In genomic region chr10:72337722-72338121, GRCh38 we compare ENCODE assay signal across 19 cellular contexts. TPM values are rescaled to one million over a fixed set of nuclear protein-coding genes. Genes with fewer than 3 reads are reported as not detected.
DNase-seq lines count a peak whose midpoint lies in the region; ATAC-seq and TF ChIP-seq lines count a peak whose summit lies in the region.
"Had no signal": no experiment of that assay in that cellular context is flagged by ENCODE, and none has a peak within 500 bp of the region (broad histone marks: within the 10 kb centered on the region; RNA-seq: fewer than 3 reads in every experiment).

No MANE protein-coding gene starts in this region.

- H3K27ac ChIP-seq in CD4-positive, CD25-positive, alpha-beta regulatory T cell (ENCODE audit: insufficient read depth, low read length, poor library complexity, severe bottlenecking), result no peak overlapping the region
- H3K27ac ChIP-seq in neutrophil, result peak overlapping the region; percentile 81
- H3K27ac ChIP-seq: GM23248 had no signal

- peaks cover 61% of the 10 kb centered on the region for H3K4me1 Mint-ChIP-seq in activated T-cell treated with anti-CD3 and anti-CD28 coated beads, Interleukin-2, amount 50 U/mL, for 24 hours (ENCODE audit: low read depth)
- peaks cover 9 to 54% (median 30%) of the 10 kb centered on the region in 4 donors for H3K4me1 Mint-ChIP-seq in CD4-positive, CD25-positive, alpha-beta regulatory T cell
- peaks cover 16% of the 10 kb centered on the region for H3K4me1 Mint-ChIP-seq in activated T-helper 17 cell treated with anti-CD3 and anti-CD28 coated beads, Interleukin-2, amount 50 U/mL, for 72 hours
- peaks cover 7% of the 10 kb centered on the region for H3K4me1 Mint-ChIP-seq in progenitor cell of endocrine pancreas (ENCODE audit: low read depth)

- no peak overlapping the region for H3K4me3 ChIP-seq in CD4-positive, CD25-positive, alpha-beta regulatory T cell (ENCODE audit: low read depth, low read length)
- H3K4me3 ChIP-seq in neutrophil (ENCODE audit: low read depth in 1 of 2, low read length in 1 of 2), result no peak overlapping the region
- H3K4me3 ChIP-seq: ascending aorta, esophagus muscularis mucosa, GM23248, thyroid gland had no signal

- H3K9me3 ChIP-seq in CD4-positive, CD25-positive, alpha-beta regulatory T cell (ENCODE audit: control insufficient read depth in 2 of 2, low read length in 2 of 2), result no peaks in the 10 kb centered on the region
- H3K9me3 ChIP-seq in neutrophil, result no peaks in the 10 kb centered on the region
- H3K9me3 ChIP-seq: ascending aorta, esophagus muscularis mucosa, thyroid gland had no signal

- ATAC-seq in CD4-positive, CD25-positive, alpha-beta regulatory T cell (ENCODE audit: low read depth in 2 of 2), result no peak
- ATAC-seq in activated T-helper 17 cell treated with anti-CD3 and anti-CD28 coated beads, Interleukin-2, amount 50 U/mL, for 72 hours (replicated peaks), result no peak
- ATAC-seq: stimulated activated naive CD8-positive, alpha-beta T cell treated with anti-CD3 and anti-CD28 coated beads, Interleukin-15, amount 100 ng/mL, for 72 hours had no signal

- H3K36me3 ChIP-seq in CD4-positive, CD25-positive, alpha-beta regulatory T cell (ENCODE audit: control insufficient read depth, insufficient read depth, low read length), result peaks cover 14% of the 10 kb centered on the region
- H3K36me3 ChIP-seq in neutrophil, result peaks cover 82% of the 10 kb centered on the region

- no peaks in the 10 kb centered on the region for H3K9me3 Mint-ChIP-seq in activated T-cell treated with anti-CD3 and anti-CD28 coated beads, Interleukin-2, amount 50 U/mL, for 24 hours
- no peaks in the 10 kb centered on the region for H3K9me3 Mint-ChIP-seq in CD4-positive, CD25-positive, alpha-beta regulatory T cell
- no peaks in the 10 kb centered on the region for H3K9me3 Mint-ChIP-seq in activated T-helper 17 cell treated with anti-CD3 and anti-CD28 coated beads, Interleukin-2, amount 50 U/mL, for 72 hours
- H3K9me3 Mint-ChIP-seq in progenitor cell of endocrine pancreas (ENCODE audit: low read depth), result no peaks in the 10 kb centered on the region
- H3K9me3 Mint-ChIP-seq: activated naive CD4-positive, alpha-beta T cell treated with anti-CD3 and anti-CD28 coated beads, Interleukin-2, amount 50 U/mL, for 72 hours; activated T-helper 1 cell treated with anti-CD3 and anti-CD28 coated beads, Interleukin-12 subunit alpha, Interleukin-12 subunit beta, Interleukin-2, Interleukin-4 antibody, amounts not matched to agents 30 ng/mL and 10 ng/mL and 1 ng/mL, durations not matched to agents 14 hours and 24 hours and 36 hours; stimulated activated naive CD8-positive, alpha-beta T cell treated with anti-CD3 and anti-CD28 coated beads, Interleukin-15, amount 100 ng/mL, for 72 hours; T-helper 2 cell treated with Interferon-gamma antibody and Interleukin-4, amounts not matched to agents 5 μg/mL and 100 μg/mL, for 36 hours had no signal

- H3K36me3 Mint-ChIP-seq in activated T-cell treated with anti-CD3 and anti-CD28 coated beads, Interleukin-2, amount 50 U/mL, for 24 hours (ENCODE audit: low read depth), result peaks cover 93% of the 10 kb centered on the region
- H3K36me3 Mint-ChIP-seq in CD4-positive, CD25-positive, alpha-beta regulatory T cell, result peaks cover 8% of the 10 kb centered on the region
- peaks cover 91% of the 10 kb centered on the region for H3K36me3 Mint-ChIP-seq in activated T-helper 17 cell treated with anti-CD3 and anti-CD28 coated beads, Interleukin-2, amount 50 U/mL, for 72 hours (ENCODE audit: low read depth)
- peaks cover 23% of the 10 kb centered on the region for H3K36me3 Mint-ChIP-seq in progenitor cell of endocrine pancreas (ENCODE audit: insufficient read depth)

- TF ChIP-seq CTCF in neutrophil (IDR thresholded peaks at IDR 0.05) (no peak), progenitor cell of endocrine pancreas (IDR thresholded peaks at IDR 0.05; ENCODE audit: unreplicated experiment) (no peak)

- no peak overlapping the region for H3K4me3 Mint-ChIP-seq in activated T-cell treated with anti-CD3 and anti-CD28 coated beads, Interleukin-2, amount 50 U/mL, for 24 hours
- H3K4me3 Mint-ChIP-seq in CD4-positive, CD25-positive, alpha-beta regulatory T cell, result peak overlapping the region in 2 of 4 donors; percentile 10 to 32
- peak overlapping the region; percentile 88 for H3K4me3 Mint-ChIP-seq in activated T-helper 17 cell treated with anti-CD3 and anti-CD28 coated beads, Interleukin-2, amount 50 U/mL, for 72 hours
- no peak overlapping the region for H3K4me3 Mint-ChIP-seq in progenitor cell of endocrine pancreas (ENCODE audit: low read depth)

- H3K27ac Mint-ChIP-seq in activated T-cell treated with anti-CD3 and anti-CD28 coated beads, Interleukin-2, amount 50 U/mL, for 24 hours, result peak overlapping the region; percentile 57
- peak overlapping the region in 2 of 3 donors; percentile 35 to 52 for H3K27ac Mint-ChIP-seq in CD4-positive, CD25-positive, alpha-beta regulatory T cell
- no peak overlapping the region for H3K27ac Mint-ChIP-seq in activated T-helper 17 cell treated with anti-CD3 and anti-CD28 coated beads, Interleukin-2, amount 50 U/mL, for 72 hours
- H3K27ac Mint-ChIP-seq in progenitor cell of endocrine pancreas, result no peak overlapping the region
- H3K27ac Mint-ChIP-seq: T-helper 2 cell treated with Interferon-gamma antibody and Interleukin-4, amounts not matched to agents 5 μg/mL and 100 μg/mL, for 36 hours had no signal

- H3K27me3 ChIP-seq in CD4-positive, CD25-positive, alpha-beta regulatory T cell (ENCODE audit: control insufficient read depth, insufficient read depth, low read length), result no peaks in the 10 kb centered on the region
- no peaks in the 10 kb centered on the region for H3K27me3 ChIP-seq in neutrophil
- H3K27me3 ChIP-seq: ascending aorta, esophagus muscularis mucosa, thyroid gland had no signal

- H3K4me1 ChIP-seq in CD4-positive, CD25-positive, alpha-beta regulatory T cell (ENCODE audit: control insufficient read depth, insufficient read depth, low read length, poor library complexity, severe bottlenecking), result peaks cover 51% of the 10 kb centered on the region
- H3K4me1 ChIP-seq in neutrophil (ENCODE audit: control insufficient read depth in 1 of 2, insufficient read depth in 1 of 2, low read depth in 1 of 2, low read length in 1 of 2), result peaks cover 42 to 45% of the 10 kb centered on the region in 2 experiments

- no peaks in the 10 kb centered on the region for H3K27me3 Mint-ChIP-seq in activated T-cell treated with anti-CD3 and anti-CD28 coated beads, Interleukin-2, amount 50 U/mL, for 24 hours
- H3K27me3 Mint-ChIP-seq in CD4-positive, CD25-positive, alpha-beta regulatory T cell, result no peaks in the 10 kb centered on the region
- H3K27me3 Mint-ChIP-seq in activated T-helper 17 cell treated with anti-CD3 and anti-CD28 coated beads, Interleukin-2, amount 50 U/mL, for 72 hours, result no peaks in the 10 kb centered on the region
- H3K27me3 Mint-ChIP-seq in progenitor cell of endocrine pancreas, result no peaks in the 10 kb centered on the region
- H3K27me3 Mint-ChIP-seq: stimulated activated naive CD8-positive, alpha-beta T cell treated with anti-CD3 and anti-CD28 coated beads, Interleukin-15, amount 100 ng/mL, for 72 hours had no signal

- no peak for DNase-seq in activated T-cell treated with anti-CD3 and anti-CD28 coated beads, Interleukin-2, amount 50 U/mL, for 24 hours
- DNase-seq in activated T-cell treated with anti-CD3 and anti-CD28 coated beads, Interleukin-2, amount 50 U/mL, for 1 hour, result no peak
- DNase-seq in CD4-positive, CD25-positive, alpha-beta regulatory T cell, result no peak
- DNase-seq in progenitor cell of endocrine pancreas (ENCODE audit: low spot score, unreplicated experiment), result no peak
- no peak for DNase-seq in Kasumi-1 (lab: John Stamatoyannopoulos, UW)
- no peak for DNase-seq in D341Med (ENCODE audit: low spot score)
- DNase-seq: cortex of kidney, DMS79, foreskin melanocyte had no signal

RNA-seq across cellular contexts. Expression of gene DNAJB12, which starts 17.0 kb away (rescaled TPM):
- 40.2 TPM for total RNA-seq in CD4-positive, CD25-positive, alpha-beta regulatory T cell
- polyA plus RNA-seq in CD4-positive, CD25-positive, alpha-beta regulatory T cell, result 10 to 100 TPM; 17.8 to 24.4 (median 19.9) TPM
- total RNA-seq in activated T-helper 17 cell treated with anti-CD3 and anti-CD28 coated beads, Interleukin-2, amount 50 U/mL, for 72 hours, result 10 to 100 TPM; 32.0 to 35.9 TPM
- total RNA-seq in progenitor cell of endocrine pancreas, result 33.2 and 34.7 TPM in 2 replicates

Comparison
In these comparisons a context has a peak if more than half of its experiments do, and no peak if none do; other contexts are left out.
1. H3K27ac Mint-ChIP-seq: peak in activated T-cell treated with anti-CD3 and anti-CD28 coated beads, Interleukin-2, amount 50 U/mL, for 24 hours (single experiment) and CD4-positive, CD25-positive, alpha-beta regulatory T cell (2 of 3); none in activated T-helper 17 cell treated with anti-CD3 and anti-CD28 coated beads, Interleukin-2, amount 50 U/mL, for 72 hours (single experiment) and progenitor cell of endocrine pancreas (single experiment).